Comparison of ENCODE assay signal across 11 cellular contexts in the genomic region with DNA sequence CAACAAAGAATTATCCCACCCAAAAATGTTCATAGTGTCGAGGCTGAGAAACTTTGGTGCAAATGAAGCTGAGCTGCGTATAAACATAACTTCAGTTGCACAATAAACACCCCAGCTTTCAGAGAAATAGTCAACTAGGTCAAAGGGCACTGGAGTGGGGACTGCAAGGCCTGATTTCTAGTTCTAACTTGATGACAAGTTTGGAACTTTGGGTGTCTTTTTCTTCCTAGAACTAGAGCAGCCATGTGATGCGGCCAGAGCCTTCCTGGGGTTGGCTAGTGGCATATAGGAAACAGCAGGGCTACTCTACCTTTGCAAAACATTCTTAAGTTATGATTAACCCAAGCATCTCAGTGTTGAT.
DNase-seq lines count a peak whose midpoint lies in the region; ATAC-seq, FAIRE-seq and TF ChIP-seq lines count a peak whose summit lies in the region.
"Had no signal": no experiment of that assay in that cellular context is flagged by ENCODE, and none has a peak within 500 bp of the region (broad histone marks: within the 10 kb centered on the region; RNA-seq: fewer than 3 reads in every experiment).

No MANE protein-coding gene starts in this region.

- H3K4me3 ChIP-seq in CD8-positive, alpha-beta T cell (ENCODE audit: low read depth, low read length) = no peak overlapping the region
- H3K4me3 ChIP-seq in SK-N-MC (0 out of 2 replicates have a peak overlapping the region, but pooled peaks have one; percentile 14), fibroblast of pulmonary artery (replicated peaks; ENCODE audit: low read depth, low read length) (no peak overlapping the region), sigmoid colon (no peak overlapping the region)

- peaks cover 44% of the 10 kb centered on the region for H3K4me1 Mint-ChIP-seq in CD8-positive, alpha-beta T cell (ENCODE audit: low read depth)

- peak overlapping the region; percentile 74 for H3K27ac Mint-ChIP-seq in CD8-positive, alpha-beta T cell

- H3K4me3 Mint-ChIP-seq in CD8-positive, alpha-beta T cell = no peak overlapping the region
- H3K4me3 Mint-ChIP-seq: CD4-positive, alpha-beta T cell had no signal

- H3K9me3 ChIP-seq in CD8-positive, alpha-beta T cell (ENCODE audit: low read length) = no peaks in the 10 kb centered on the region
- H3K9me3 ChIP-seq in SK-N-MC (ENCODE audit: low read depth, low read length) = no peaks in the 10 kb centered on the region
- H3K9me3 ChIP-seq in sigmoid colon = no peaks in the 10 kb centered on the region

- DNase-seq in CD8-positive, alpha-beta T cell = no peak
- DNase-seq in SK-N-MC (ENCODE audit: low read depth, low spot score) (no peak), fibroblast of pulmonary artery (ENCODE audit: low read depth) (peak; percentile 53), sigmoid colon (no peak), NCI-H226 (no peak), kidney glomerular epithelial cell (lab: John Stamatoyannopoulos, UW) (no peak), HTR-8/SVneo (ENCODE audit: insufficient read length, low spot score) (no peak)
- DNase-seq in stimulated activated naive CD4-positive, alpha-beta T cell treated with Interleukin-2 at 50 U/mL for 16 hours (lab: John Stamatoyannopoulos, UW) = no peak
- DNase-seq: activated effector memory CD4-positive, alpha-beta T cell treated with anti-CD3 and anti-CD28 coated beads, Interleukin-2, amount 50 U/mL, for 16 hours; CD4-positive, alpha-beta T cell; NCI-H345 had no signal

- H3K27ac ChIP-seq in CD8-positive, alpha-beta T cell (ENCODE audit: low read depth, low read length) = no peak overlapping the region
- no peak overlapping the region for H3K27ac ChIP-seq in SK-N-MC
- H3K27ac ChIP-seq in sigmoid colon = peak overlapping the region; percentile 70 to 89 (median 76)

- H3K27me3 Mint-ChIP-seq in CD8-positive, alpha-beta T cell (ENCODE audit: low read depth) = no peaks in the 10 kb centered on the region
- H3K27me3 Mint-ChIP-seq: CD4-positive, alpha-beta T cell had no signal

- 75 to 88% methylated on average over 3 of the region's 3 CpGs for WGBS in sigmoid colon, 2 donors

- TF ChIP-seq EP300 in sigmoid colon (IDR thresholded peaks at IDR 0.05) = no peak

- CTCF ChIA-PET in CD8-positive, alpha-beta T cell (lab: Charles Lee) = interaction anchor here (1.6 kb wide), 1 partner anchor 10 kb away, joined by 4 read pairs; no protein-coding TSS in a partner anchor

- no peaks in the 10 kb centered on the region for H3K36me3 ChIP-seq in CD8-positive, alpha-beta T cell (ENCODE audit: insufficient read depth, low read length)
- no peaks in the 10 kb centered on the region for H3K36me3 ChIP-seq in SK-N-MC (ENCODE audit: insufficient read depth, low read length)
- no peaks in the 10 kb centered on the region for H3K36me3 ChIP-seq in sigmoid colon

- TF ChIP-seq POLR2A in sigmoid colon (IDR thresholded peaks at IDR 0.05) = no peak

- FAIRE-seq in HTR-8/SVneo (lab: Jason Lieb, UNC) = no peak

- POLR2A ChIA-PET in CD8-positive, alpha-beta T cell (lab: Charles Lee) = interaction anchor here (0.9 kb wide), 1 partner anchor 9 kb away, joined by 3 read pairs; no protein-coding TSS in a partner anchor

- no peak for TF ChIP-seq CTCF in CD8-positive, alpha-beta T cell (IDR thresholded peaks at IDR 0.05)
- TF ChIP-seq CTCF in fibroblast of pulmonary artery (IDR thresholded peaks at IDR 0.05; ENCODE audit: low read length, missing control alignments) (no peak), sigmoid colon (IDR thresholded peaks at IDR 0.05) (no peak)

- peaks cover 16% of the 10 kb centered on the region for H3K4me1 ChIP-seq in CD8-positive, alpha-beta T cell (ENCODE audit: insufficient read depth, low read length)
- H3K4me1 ChIP-seq in sigmoid colon = peaks cover 0 to 28% (median 16%) of the 10 kb centered on the region in 4 donors

- intact Hi-C loops in CD8-positive, alpha-beta T cell (cut with DNase I, micrococcal nuclease) = no loop called here
- intact Hi-C loops in sigmoid colon (cut with DNase I) = loop anchor here (5.0 kb wide), 3 partner anchors 174 to 291 kb away; no protein-coding TSS in a partner anchor

- H3K27me3 ChIP-seq in CD8-positive, alpha-beta T cell (ENCODE audit: insufficient read depth, low read length) = no peaks in the 10 kb centered on the region
- H3K27me3 ChIP-seq in sigmoid colon = no peaks in the 10 kb centered on the region

- peaks cover 6% of the 10 kb centered on the region for H3K9me3 Mint-ChIP-seq in CD8-positive, alpha-beta T cell

- no peak for ATAC-seq in CD8-positive, alpha-beta T cell

- no peaks in the 10 kb centered on the region for H3K36me3 Mint-ChIP-seq in CD8-positive, alpha-beta T cell

- no peak overlapping the region for H3K9ac ChIP-seq in SK-N-MC (ENCODE audit: insufficient read length)

Comparison
In these comparisons a context has a peak if more than half of its experiments do, and no peak if none do; other contexts are left out.
1. H3K27ac ChIP-seq: peak in sigmoid colon (4 of 4); none in CD8-positive, alpha-beta T cell (single experiment) and SK-N-MC (single experiment).